In the genomic region with DNA sequence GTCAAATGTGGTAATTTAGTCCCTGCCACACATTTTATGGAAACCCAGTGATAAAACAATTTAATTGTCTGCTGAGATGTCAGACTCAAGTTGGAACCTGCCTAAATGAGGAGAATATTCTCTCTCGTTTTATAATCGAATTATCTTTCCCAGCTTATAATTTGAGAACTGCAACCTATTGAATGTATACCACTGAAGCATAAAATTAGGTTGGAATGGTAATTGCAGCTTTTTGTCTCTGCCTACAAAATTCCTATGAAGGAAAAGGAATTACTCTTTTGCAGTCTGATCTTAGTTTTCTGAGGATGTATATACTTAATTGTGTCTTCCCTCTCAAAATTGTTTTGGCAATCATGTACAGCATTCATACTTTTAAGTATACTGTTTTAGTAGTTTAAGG, we compare ENCODE assay signal across 26 cellular contexts. TPM values are rescaled to one million over a fixed set of nuclear protein-coding genes. Genes with fewer than 3 reads are reported as not detected.
"Had no signal": no experiment of that assay in that cellular context is flagged by ENCODE, and none has a peak within 500 bp of the region (broad histone marks: within the 10 kb centered on the region; RNA-seq: fewer than 3 reads in every experiment).

No MANE protein-coding gene starts in this region.

- H3K36me3 ChIP-seq: left ventricle myocardium inferior, ovary, right atrium auricular region, right lobe of liver, thyroid gland, transverse colon, upper lobe of left lung, vagina had no signal

- H3K27me3 Mint-ChIP-seq: naive B cell; progenitor cell of endocrine pancreas; stimulated activated naive B cell treated with anti-CD40 and anti-IgM and Interleukin-4, amounts not matched to agents 10 μg/mL and 1 μg/mL and 100 μg/mL, for 72 hours had no signal

- H3K27me3 ChIP-seq: ovary, right atrium auricular region, right lobe of liver, stomach, testis, thyroid gland, transverse colon, upper lobe of left lung, vagina had no signal

- H3K27ac ChIP-seq: left ventricle myocardium inferior, ovary, right atrium auricular region, right lobe of liver, stomach, testis, thyroid gland, transverse colon, upper lobe of left lung, vagina had no signal

- H3K4me3 Mint-ChIP-seq: immature natural killer cell; mesothelial cell of epicardium; naive B cell; natural killer cell; nephron progenitor cell; stimulated activated naive B cell treated with anti-CD40 and anti-IgM and Interleukin-4, amounts not matched to agents 10 μg/mL and 1 μg/mL and 100 μg/mL, for 72 hours had no signal

- ATAC-seq: natural killer cell; right lobe of liver; stimulated activated naive B cell treated with anti-CD40 and anti-IgM and Interleukin-4, amounts not matched to agents 10 μg/mL and 1 μg/mL and 100 μg/mL, for 72 hours; stimulated activated naive CD8-positive, alpha-beta T cell treated with anti-CD3 and anti-CD28 coated beads, Interleukin-15, Interleukin-2, amounts not matched to agents 100 U/mL and 50 U/mL, for 24 hours had no signal

- DNase-seq: hypothalamus; immature natural killer cell; left ventricle myocardium inferior; mesendoderm; naive B cell; natural killer cell; nephron progenitor cell; ovary; stimulated activated CD4-positive, alpha-beta T cell treated with anti-CD3 and anti-CD28 coated beads, Interleukin-12 subunit alpha, Interleukin-12 subunit beta, amount 100 ng/mL, for 4 hours; stimulated activated CD4-positive, alpha-beta T cell treated with anti-CD3 and anti-CD28 coated beads, Interleukin-15, amount 100 ng/mL, for 24 hours; stimulated activated CD4-positive, alpha-beta T cell treated with anti-CD3 and anti-CD28 coated beads, Interleukin-2, amount 100 ng/mL, for 24 hours; stimulated activated CD4-positive, alpha-beta T cell treated with anti-CD3 and anti-CD28 coated beads, Interleukin-4, amount 100 ng/mL, for 1 hour; stimulated activated naive B cell treated with anti-CD40 and anti-IgM and Interleukin-4, amounts not matched to agents 10 μg/mL and 1 μg/mL and 100 μg/mL, for 72 hours; stimulated activated naive CD8-positive, alpha-beta T cell treated with anti-CD3 and anti-CD28 coated beads, Interleukin-15, Interleukin-2, amounts not matched to agents 100 U/mL and 50 U/mL, for 24 hours; stomach; testis; thyroid gland; transverse colon; upper lobe of left lung had no signal

- H3K4me3 ChIP-seq: left ventricle myocardium inferior, lung, ovary, right atrium auricular region, right lobe of liver, stomach, testis, thyroid gland, transverse colon, upper lobe of left lung, vagina had no signal

- H3K9me3 ChIP-seq: left ventricle myocardium inferior, ovary, right atrium auricular region, right lobe of liver, stomach, testis, thyroid gland, transverse colon, upper lobe of left lung, vagina had no signal

- H3K4me1 Mint-ChIP-seq: immature natural killer cell; mesothelial cell of epicardium; natural killer cell; nephron progenitor cell; stimulated activated naive B cell treated with anti-CD40 and anti-IgM and Interleukin-4, amounts not matched to agents 10 μg/mL and 1 μg/mL and 100 μg/mL, for 72 hours had no signal

- H3K27ac Mint-ChIP-seq: mesothelial cell of epicardium; naive B cell; natural killer cell; progenitor cell of endocrine pancreas; stimulated activated naive B cell treated with anti-CD40 and anti-IgM and Interleukin-4, amounts not matched to agents 10 μg/mL and 1 μg/mL and 100 μg/mL, for 72 hours had no signal

- H3K4me1 ChIP-seq: left ventricle myocardium inferior, right atrium auricular region, right lobe of liver, stomach, testis, thyroid gland, transverse colon, upper lobe of left lung, vagina had no signal

- H3K9me3 Mint-ChIP-seq: immature natural killer cell; mesothelial cell of epicardium; naive B cell; natural killer cell; nephron progenitor cell; stimulated activated naive B cell treated with anti-CD40 and anti-IgM and Interleukin-4, amounts not matched to agents 10 μg/mL and 1 μg/mL and 100 μg/mL, for 72 hours had no signal

- H3K36me3 Mint-ChIP-seq: mesothelial cell of epicardium, naive B cell, natural killer cell had no signal

RNA-seq across cellular contexts. Expression of a gene that starts 45.9 kb away (rescaled TPM):
- total RNA-seq: skeletal muscle tissue had no signal
